ENCODE assay signal across 9 cellular contexts in genomic region chr19:4803736-4804695, GRCh38. TPM values are rescaled to one million over a fixed set of nuclear protein-coding genes. Genes with fewer than 3 reads are reported as not detected.
DNase-seq lines count a peak whose midpoint lies in the region; ATAC-seq and TF ChIP-seq lines count a peak whose summit lies in the region.
"Had no signal": no experiment of that assay in that cellular context is flagged by ENCODE, and none has a peak within 500 bp of the region (broad histone marks: within the 10 kb centered on the region; RNA-seq: fewer than 3 reads in every experiment).

No MANE protein-coding gene starts in this region.

- BruUV-seq in MCF 10A (replicated peaks; lab: Mats Ljungman, UMichigan), result no TSS peak

- ATAC-seq in left colon, result peak; percentile 76
- no peak for ATAC-seq in GM19328 (IDR thresholded peaks at IDR 0.05; ENCODE audit: unreplicated experiment)

- no peak overlapping the region for H3K27ac Mint-ChIP-seq in MCF 10A (ENCODE audit: low read depth, unreplicated experiment)

- H3K27me3 Mint-ChIP-seq in MCF 10A (ENCODE audit: insufficient read depth, unreplicated experiment), result no peaks in the 10 kb centered on the region

- TF ChIP-seq CTCF in VCaP (conservative IDR thresholded peaks at IDR 0.05) (peak; percentile 76), MCF 10A (IDR thresholded peaks at IDR 0.05; ENCODE audit: unreplicated experiment) (peak; percentile 94)

- no peaks in the 10 kb centered on the region for H3K9me3 Mint-ChIP-seq in MCF 10A (ENCODE audit: unreplicated experiment)

- POLR2A ChIA-PET in MCF 10A (lab: Yijun Ruan, JAX), result interaction anchor here (0.6 to 1.0 kb wide), 2 partner anchors 9 to 27 kb away, joined by 3 read pairs; no protein-coding TSS in a partner anchor

- no peaks in the 10 kb centered on the region for H3K4me1 Mint-ChIP-seq in MCF 10A (ENCODE audit: insufficient read depth, unreplicated experiment)

- peaks cover under 1% of the 10 kb centered on the region for H3K36me3 Mint-ChIP-seq in MCF 10A (ENCODE audit: insufficient read depth, unreplicated experiment)

- H3K27ac ChIP-seq in VCaP, result no peak overlapping the region
- H3K27ac ChIP-seq: epithelial cell of prostate had no signal

- CTCF ChIA-PET in MCF 10A (lab: Yijun Ruan, JAX), result interaction anchor here (0.6 to 2.5 kb wide), 22 partner anchors 9 to 279 kb away, joined by 3 to 22 read pairs (median 4); partner anchors contain the start of gene FEM1A

- intact Hi-C loops in MCF 10A (cut with micrococcal nuclease), result loop anchor here (1.0 kb wide), 1 partner anchor 72 kb away; no protein-coding TSS in a partner anchor
- intact Hi-C loops in left colon (cut with DNase I, micrococcal nuclease), result loop anchor here in 1 of 2 donors (5.0 kb wide), 1 partner anchor 72 kb away; no protein-coding TSS in a partner anchor

- peak; percentile 88 for DNase-seq in DMS 273 (lab: John Stamatoyannopoulos, UW; ENCODE audit: unreplicated experiment)
- DNase-seq in DMS 273 treated with DMSO at 0.1 percent for 48 hours (lab: John Stamatoyannopoulos, UW), result no peak
- peak; percentile 44 for DNase-seq in NCI-H1092 treated with DMSO at 0.1 percent for 48 hours (lab: John Stamatoyannopoulos, UW)
- DNase-seq in MCF 10A (ENCODE audit: unreplicated experiment), result peak; percentile 70
- peak in 1 of 2 donors; percentile 66 for DNase-seq in left colon
- peak; percentile 33 for DNase-seq in stimulated activated CD8-positive, alpha-beta memory T cell treated with anti-CD3 and anti-CD28 coated beads, Interleukin-15, amount 100 ng/mL, for 24 hours (ENCODE audit: low read depth)

- H3K4me3 Mint-ChIP-seq in MCF 10A (ENCODE audit: unreplicated experiment), result no peak overlapping the region

RNA-seq across cellular contexts. Expression of gene FEM1A, which starts 12.5 kb away (rescaled TPM):
- total RNA-seq in MCF 10A (2022) (13.5 and 15.4 TPM in 2 replicates), left colon (10 to 100 TPM; 10.9 to 11.2 TPM)

RNA-seq across cellular contexts. Expression of gene TICAM1, which starts 27.5 kb away (rescaled TPM):
- total RNA-seq in MCF 10A (2022) (24.2 and 25.6 TPM in 2 replicates), left colon (10 to 100 TPM; 22.4 to 40.5 TPM)
